ENCODE assay signal across 20 cellular contexts in the genomic region with DNA sequence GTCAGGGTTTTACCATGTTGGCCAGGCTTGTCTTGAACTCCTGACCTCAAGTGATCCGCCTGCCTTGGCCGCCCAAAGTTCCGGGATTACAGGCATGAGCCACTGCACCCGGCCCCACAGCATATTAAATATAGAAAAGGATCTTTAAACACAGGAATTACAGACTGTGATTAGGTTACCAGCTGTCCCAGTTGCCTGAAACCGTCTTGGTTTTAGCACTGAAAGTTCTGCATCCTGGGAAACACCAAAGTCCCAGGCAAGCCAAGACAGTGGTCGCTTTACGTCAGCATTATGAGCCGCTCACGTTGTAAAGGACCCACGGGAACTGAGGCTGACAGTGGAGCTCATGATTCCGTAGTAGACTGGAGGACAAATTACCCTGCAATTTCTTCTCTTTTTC.
DNase-seq lines count a peak whose midpoint lies in the region; ATAC-seq, FAIRE-seq and TF ChIP-seq lines count a peak whose summit lies in the region.
"Had no signal": no experiment of that assay in that cellular context is flagged by ENCODE, and none has a peak within 500 bp of the region (broad histone marks: within the 10 kb centered on the region; RNA-seq: fewer than 3 reads in every experiment).

No MANE protein-coding gene starts in this region.

- peak overlapping the region; percentile 16; the same call in 1 of the 2 replicates for H3K4me2 ChIP-seq in K562 (ENCODE audit: insufficient read depth, low read length)

- intact Hi-C loops in heart right ventricle (cut with DNase I) = loop anchor here in 2 of 10 donors (5.0 to 10.0 kb wide), 2 partner anchors 40 to 97 kb away; no protein-coding TSS in a partner anchor
- intact Hi-C loops in left cardiac atrium (cut with DNase I) = no loop called here
- intact Hi-C loops in K562 (cut with micrococcal nuclease) = no loop called here
- intact Hi-C loops in gastrocnemius medialis (cut with DNase I; ENCODE audit: low total_unique reads) = no loop called here

- H3K36me3 Mint-ChIP-seq in effector memory CD8-positive, alpha-beta T cell (ENCODE audit: insufficient read depth) = no peaks in the 10 kb centered on the region
- H3K36me3 Mint-ChIP-seq: CD4-positive, alpha-beta memory T cell had no signal

- peaks cover 0 to 4% of the 10 kb centered on the region in 2 donors for H3K4me1 Mint-ChIP-seq in effector memory CD8-positive, alpha-beta T cell (ENCODE audit: low read depth in 2 of 2)
- H3K4me1 Mint-ChIP-seq: CD4-positive, alpha-beta memory T cell had no signal

- no peak overlapping the region for H3K4me3 Mint-ChIP-seq in effector memory CD8-positive, alpha-beta T cell
- H3K4me3 Mint-ChIP-seq: CD4-positive, alpha-beta memory T cell; HFFc6 had no signal

- H3K27me3 ChIP-seq in heart right ventricle (no peaks in the 10 kb centered on the region), K562 (ENCODE audit: control insufficient read depth in 2 of 2, insufficient read depth in 2 of 2, low read length in 2 of 2) (peaks cover 41 to 65% of the 10 kb centered on the region in 2 experiments), gastrocnemius medialis (no peaks in the 10 kb centered on the region)

- no peak for TF ChIP-seq CTCF in heart right ventricle (IDR thresholded peaks at IDR 0.05)
- TF ChIP-seq CTCF in K562 (IDR thresholded peaks at IDR 0.05 in 2 of 3, conservative IDR thresholded peaks at IDR 0.05 in 1 of 3; ENCODE audit: insufficient read depth in 2 of 3, low read depth in 1 of 3, low read length in 3 of 3) = no peak
- no peak for TF ChIP-seq CTCF in gastrocnemius medialis (IDR thresholded peaks at IDR 0.05 in 4 of 5, conservative IDR thresholded peaks at IDR 0.05 in 1 of 5)

- peaks cover 0 to 7% of the 10 kb centered on the region in 2 donors for H3K27me3 Mint-ChIP-seq in effector memory CD8-positive, alpha-beta T cell

- H3K36me3 ChIP-seq in heart right ventricle (no peaks in the 10 kb centered on the region), K562 (ENCODE audit: control insufficient read depth, insufficient read depth, low read length) (no peaks in the 10 kb centered on the region), gastrocnemius medialis (no peaks in the 10 kb centered on the region)
- H3K36me3 ChIP-seq: HAP-1 had no signal

- ATAC-seq in heart right ventricle = peak in 7 of 8 donors; percentile 50 to 75 (median 72)
- no peak for ATAC-seq in left cardiac atrium
- peak; percentile 33; the same call in 1 of the 3 replicates for ATAC-seq in K562
- peak; percentile 51 to 66 for ATAC-seq in gastrocnemius medialis
- ATAC-seq in effector memory CD8-positive, alpha-beta T cell (replicated peaks) = no peak

- no TSS peak for BruUV-seq in K562 (replicated peaks; lab: Mats Ljungman, UMichigan)

- no peak overlapping the region for H3K4me3 ChIP-seq in heart right ventricle
- H3K4me3 ChIP-seq in K562 = no peak overlapping the region
- no peak overlapping the region for H3K4me3 ChIP-seq in gastrocnemius medialis
- H3K4me3 ChIP-seq: HAP-1 had no signal

- H3K79me2 ChIP-seq in K562 (ENCODE audit: control insufficient read depth, insufficient read depth, low read length) = no peaks in the 10 kb centered on the region

- in situ Hi-C loops in K562 (cut with MboI) (loop anchor here (25.0 kb wide), 2 partner anchors 1045 to 1645 kb away; partner anchors contain the start of gene CHRM2), gastrocnemius medialis (cut with MboI; ENCODE audit: low sequenced_read_pairs in 4 of 4) (no loop called here)

- TF ChIP-seq EP300 in K562 (IDR thresholded peaks at IDR 0.05; ENCODE audit: low read length) = no peak

- TF ChIP-seq POLR2A in K562 (conservative IDR thresholded peaks at IDR 0.05) (no peak), gastrocnemius medialis (IDR thresholded peaks at IDR 0.05) (no peak)

- 64 to 69% methylated on average over 11 of the region's 11 CpGs for WGBS in heart right ventricle, 2 donors
- 3% methylated on average over 11 of the region's 11 CpGs for WGBS in K562 (ENCODE audit: insufficient coverage, low coverage, missing lambda C conversion rate)

- no peaks in the 10 kb centered on the region for H3K4me1 ChIP-seq in heart right ventricle
- no peaks in the 10 kb centered on the region for H3K4me1 ChIP-seq in K562 (replicated peaks in 1 of 2; ENCODE audit: control insufficient read depth in 2 of 2, insufficient read depth in 2 of 2, low read length in 2 of 2)
- peaks cover 0 to 3% of the 10 kb centered on the region in 2 donors for H3K4me1 ChIP-seq in gastrocnemius medialis
- H3K4me1 ChIP-seq: HAP-1 had no signal

- H3K27ac ChIP-seq in heart right ventricle (peak overlapping the region in 2 of 10 donors; percentile 25 to 53), K562 (ENCODE audit: extremely low read depth, low read depth, low read length) (no peak overlapping the region), gastrocnemius medialis (peak overlapping the region in 1 of 4 donors; percentile 25)

- H4K20me1 ChIP-seq in K562 (replicated peaks; ENCODE audit: control insufficient read depth, insufficient read depth, low read length) = no peaks in the 10 kb centered on the region

- H2AFZ ChIP-seq in K562 (ENCODE audit: low read depth, low read length) = peak overlapping the region; percentile 40; the same call in 1 of the 2 replicates

- H3K9me3 ChIP-seq in heart right ventricle (no peaks in the 10 kb centered on the region), K562 (replicated peaks; ENCODE audit: control insufficient read depth, insufficient read depth, low read depth, low read length) (no peaks in the 10 kb centered on the region), gastrocnemius medialis (no peaks in the 10 kb centered on the region)
- H3K9me3 ChIP-seq: HAP-1 had no signal

- DNase-seq in heart right ventricle (peak in 1 of 2 donors; percentile 13), left cardiac atrium (no peak), K562 (ENCODE audit: extremely low read depth in 1 of 4, low spot score in 3 of 4) (no peak), fibroblast of peridontal ligament (ENCODE audit: extremely low read depth) (peak; percentile 34), gastrocnemius medialis (no peak), HuH-7 (ENCODE audit: low spot score) (no peak), NCI-H69 (lab: John Stamatoyannopoulos, UW) (no peak)
- no peak for DNase-seq in effector memory CD8-positive, alpha-beta T cell
- DNase-seq: Calu3; CD4-positive, alpha-beta memory T cell; COR-L47; DMS53; DMS79 treated with DMSO at 0.1 percent for 48 hours; GF-D8; GOT3; HFFc6 had no signal

- no peak for FAIRE-seq in K562 (lab: Jason Lieb, UNC)
- FAIRE-seq: GM12891, GM18507, H54 had no signal

- TF ChIP-seq RAD21 in K562 (CRISPR knock-in tag; conservative IDR thresholded peaks at IDR 0.05 in 1 of 2, IDR thresholded peaks at IDR 0.05 in 1 of 2) = no peak

- H3K9me1 ChIP-seq in K562 (ENCODE audit: control insufficient read depth, insufficient read depth, low read length) = no peaks in the 10 kb centered on the region

- H3K9ac ChIP-seq in K562 (ENCODE audit: insufficient read depth in 1 of 2, low read depth in 2 of 2, low read length in 2 of 2) = no peak overlapping the region

- no peak overlapping the region for H3K27ac Mint-ChIP-seq in effector memory CD8-positive, alpha-beta T cell
- H3K27ac Mint-ChIP-seq: CD4-positive, alpha-beta memory T cell; HFFc6 had no signal

- H3K9me3 Mint-ChIP-seq in effector memory CD8-positive, alpha-beta T cell = no peaks in the 10 kb centered on the region
- H3K9me3 Mint-ChIP-seq: CD4-positive, alpha-beta memory T cell; HFFc6 had no signal

- CTCF ChIA-PET in K562 (lab: Yijun Ruan, JAX; ENCODE audit: low intra/inter-chr PET ratio) = no interaction called here

- POLR2A ChIA-PET in K562 (lab: Yijun Ruan, JAX) = interaction anchor here (0.6 kb wide), 1 partner anchor 135 kb away, joined by 3 read pairs; no protein-coding TSS in a partner anchor

TF ChIP-seq in K562, 482 proteins besides CTCF, POLR2A, EP300 and RAD21:
- TF ChIP-seq PML (IDR thresholded peaks at IDR 0.05; ENCODE audit: low read length) (no peak), GATAD2A (IDR thresholded peaks at IDR 0.05) (no peak), ZFP30 (CRISPR knock-in tag; IDR thresholded peaks at IDR 0.05; ENCODE audit: borderline replicate concordance) (no peak), ZNF57 (CRISPR knock-in tag; IDR thresholded peaks at IDR 0.05) (no peak), C11orf30 (IDR thresholded peaks at IDR 0.05; ENCODE audit: low read depth) (0 out of 2 replicates have a peak, but pooled peaks have one; percentile 27), ZNF316 (IDR thresholded peaks at IDR 0.05) (peak; percentile 55), ZKSCAN1 (IDR thresholded peaks at IDR 0.05; ENCODE audit: low read depth, low read length) (no peak), ZNF253 (CRISPR knock-in tag; conservative IDR thresholded peaks at IDR 0.05) (no peak), CREM (IDR thresholded peaks at IDR 0.05; ENCODE audit: low read depth) (peak; percentile 58), MCM3 (IDR thresholded peaks at IDR 0.05) (no peak), NFYB (IDR thresholded peaks at IDR 0.05; ENCODE audit: extremely low read depth, insufficient read length) (no peak), KDM1A (IDR thresholded peaks at IDR 0.05) (no peak), ZNF280A (IDR thresholded peaks at IDR 0.05; ENCODE audit: low read depth, partially characterized antibody) (no peak), TEAD2 (tag; IDR thresholded peaks at IDR 0.05) (no peak)

Comparison
In these comparisons a context has a peak if more than half of its experiments do, and no peak if none do; other contexts are left out.
1. ATAC-seq: peak in heart right ventricle (7 of 8), K562 (single experiment) and gastrocnemius medialis (2 of 2); none in left cardiac atrium (0 of 2) and effector memory CD8-positive, alpha-beta T cell (single experiment).